Comparison of ENCODE assay signal across 31 cellular contexts in the genomic region with DNA sequence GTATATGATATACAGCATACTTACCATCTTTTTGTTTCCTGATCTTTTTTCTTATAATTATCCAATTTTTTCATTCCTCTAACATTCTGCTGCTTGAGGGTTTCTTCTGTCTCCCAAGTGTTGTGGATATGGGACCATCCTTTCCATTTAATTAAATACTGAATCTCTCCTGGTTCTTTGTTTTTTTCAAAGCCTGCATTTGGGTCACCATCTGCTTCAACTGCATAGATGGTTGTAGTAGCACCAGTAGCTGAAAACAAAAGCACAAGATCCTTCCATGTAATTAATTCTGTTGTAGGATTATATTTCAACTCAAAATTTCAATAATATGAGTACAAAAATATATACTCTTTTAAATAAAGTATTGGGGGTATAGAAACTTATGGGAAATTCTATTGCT.
"Had no signal": no experiment of that assay in that cellular context is flagged by ENCODE, and none has a peak within 500 bp of the region (broad histone marks: within the 10 kb centered on the region; RNA-seq: fewer than 3 reads in every experiment).

No MANE protein-coding gene starts in this region.

- H2AFZ ChIP-seq: hepatocyte had no signal

- H3K27ac Mint-ChIP-seq: activated CD4-positive, alpha-beta memory T cell treated with anti-CD3 and anti-CD28 coated beads for 36 hours; activated CD4-positive, alpha-beta T cell treated with anti-CD3 and anti-CD28 coated beads for 36 hours; activated CD4-positive, alpha-beta T cell treated with anti-CD3 and anti-CD28 coated beads, Interleukin-2, amount 10 ng/mL, durations not matched to agents 24 days and 14 days; activated naive CD4-positive, alpha-beta T cell treated with anti-CD3 and anti-CD28 coated beads for 36 hours; activated naive CD4-positive, alpha-beta T cell treated with anti-CD3 and anti-CD28 coated beads, Interleukin-2, amount 50 U/mL, for 24 hours; activated naive CD8-positive, alpha-beta T cell treated with anti-CD3 and anti-CD28 coated beads for 36 hours; activated naive CD8-positive, alpha-beta T cell treated with anti-CD3 and anti-CD28 coated beads, Interleukin-2, amount 50 U/mL, for 24 hours; activated T-helper 1 cell treated with anti-CD3 and anti-CD28 coated beads, Interleukin-12 subunit alpha, Interleukin-12 subunit beta, Interleukin-2, Interleukin-4 antibody, amounts not matched to agents 30 ng/mL and 10 ng/mL and 1 ng/mL, durations not matched to agents 14 hours and 24 hours and 36 hours; activated T-helper 2 cell treated with anti-CD3 and anti-CD28 coated beads, Interferon-gamma antibody, Interleukin-2, Interleukin-4, amounts not matched to agents 10 μg/mL and 5 μg/mL and 100 μg/mL, durations not matched to agents 14 hours and 24 hours and 36 hours; effector memory CD8-positive, alpha-beta T cell had no signal

- H3K4me3 ChIP-seq: adrenal gland, body of pancreas, colonic mucosa, esophagus muscularis mucosa, gastrocnemius medialis, heart left ventricle, hepatocyte had no signal

- H3K27me3 Mint-ChIP-seq: activated CD4-positive, alpha-beta memory T cell treated with anti-CD3 and anti-CD28 coated beads for 36 hours; activated CD4-positive, alpha-beta T cell treated with anti-CD3 and anti-CD28 coated beads for 36 hours; activated CD4-positive, alpha-beta T cell treated with anti-CD3 and anti-CD28 coated beads, Interleukin-2, amount 10 ng/mL, durations not matched to agents 24 days and 14 days; activated naive CD4-positive, alpha-beta T cell treated with anti-CD3 and anti-CD28 coated beads, Interleukin-2, amount 50 U/mL, for 24 hours; activated naive CD8-positive, alpha-beta T cell treated with anti-CD3 and anti-CD28 coated beads for 36 hours; activated naive CD8-positive, alpha-beta T cell treated with anti-CD3 and anti-CD28 coated beads, Interleukin-2, amount 50 U/mL, for 24 hours; effector memory CD8-positive, alpha-beta T cell had no signal

- H3K27ac ChIP-seq: adrenal gland, body of pancreas, colonic mucosa, esophagus muscularis mucosa, foreskin keratinocyte, gastrocnemius medialis, heart left ventricle, hepatocyte had no signal

- DNase-seq: activated CD4-positive, alpha-beta memory T cell treated with anti-CD3 and anti-CD28 coated beads for 36 hours; activated CD4-positive, alpha-beta T cell treated with anti-CD3 and anti-CD28 coated beads for 36 hours; activated CD4-positive, alpha-beta T cell treated with anti-CD3 and anti-CD28 coated beads, Interleukin-2, amount 10 ng/mL, durations not matched to agents 24 days and 14 days; activated CD4-positive, CD25-positive, alpha-beta regulatory T cell; activated CD4-positive, CD25-positive, alpha-beta regulatory T cell treated with anti-CD3 and anti-CD28 coated beads, Interleukin-2, amount 50 U/mL, for 72 hours; activated CD8-positive, alpha-beta memory T cell treated with anti-CD3 and anti-CD28 coated beads, Interleukin-2, amount 50 U/mL, for 4 hours; activated effector memory CD4-positive, alpha-beta T cell treated with anti-CD3 and anti-CD28 coated beads, Interleukin-2, amount 50 U/mL, for 16 hours; activated naive CD4-positive, alpha-beta T cell treated with anti-CD3 and anti-CD28 coated beads for 36 hours; activated naive CD8-positive, alpha-beta T cell treated with anti-CD3 and anti-CD28 coated beads for 36 hours; activated naive CD8-positive, alpha-beta T cell treated with anti-CD3 and anti-CD28 coated beads, Interleukin-2, amount 50 U/mL, for 24 hours; activated T-cell treated with anti-CD3 and anti-CD28 coated beads, Interleukin-2, amount 50 U/mL, for 1 hour; activated T-cell treated with anti-CD3 and anti-CD28 coated beads, Interleukin-2, amount 50 U/mL, for 48 hours; adrenal gland; amygdala; aorta; body of pancreas; colonic mucosa; dermis blood vessel endothelial cell; effector CD4-positive, alpha-beta T cell; effector memory CD8-positive, alpha-beta T cell; erythroblast; foreskin keratinocyte; gastrocnemius medialis; glutamatergic neuron; heart left ventricle; T-helper 2 cell had no signal

- ATAC-seq: activated CD4-positive, alpha-beta T cell treated with anti-CD3 and anti-CD28 coated beads for 36 hours; activated naive CD8-positive, alpha-beta T cell treated with anti-CD3 and anti-CD28 coated beads, Interleukin-2, amount 50 U/mL, for 24 hours; body of pancreas; effector memory CD8-positive, alpha-beta T cell; foreskin keratinocyte; gastrocnemius medialis; heart left ventricle had no signal

- H3K9me3 ChIP-seq: adrenal gland, body of pancreas, colonic mucosa, esophagus muscularis mucosa, gastrocnemius medialis, heart left ventricle had no signal

- H3K27me3 ChIP-seq: adrenal gland, body of pancreas, colonic mucosa, esophagus muscularis mucosa, foreskin keratinocyte, gastrocnemius medialis, heart left ventricle, hepatocyte had no signal

- H3K4me3 Mint-ChIP-seq: activated CD4-positive, alpha-beta memory T cell treated with anti-CD3 and anti-CD28 coated beads for 36 hours; activated CD4-positive, alpha-beta T cell treated with anti-CD3 and anti-CD28 coated beads for 36 hours; activated CD4-positive, alpha-beta T cell treated with anti-CD3 and anti-CD28 coated beads, Interleukin-2, amount 10 ng/mL, durations not matched to agents 24 days and 14 days; activated naive CD4-positive, alpha-beta T cell treated with anti-CD3 and anti-CD28 coated beads for 36 hours; activated naive CD4-positive, alpha-beta T cell treated with anti-CD3 and anti-CD28 coated beads, Interleukin-2, amount 50 U/mL, for 24 hours; activated naive CD8-positive, alpha-beta T cell treated with anti-CD3 and anti-CD28 coated beads for 36 hours; activated naive CD8-positive, alpha-beta T cell treated with anti-CD3 and anti-CD28 coated beads, Interleukin-2, amount 50 U/mL, for 24 hours; activated T-helper 1 cell treated with anti-CD3 and anti-CD28 coated beads, Interleukin-12 subunit alpha, Interleukin-12 subunit beta, Interleukin-2, Interleukin-4 antibody, amounts not matched to agents 30 ng/mL and 10 ng/mL and 1 ng/mL, durations not matched to agents 14 hours and 24 hours and 36 hours; effector memory CD8-positive, alpha-beta T cell had no signal

- H3K4me2 ChIP-seq: hepatocyte had no signal

- H3K9me3 Mint-ChIP-seq: activated CD4-positive, alpha-beta memory T cell treated with anti-CD3 and anti-CD28 coated beads for 36 hours; activated CD4-positive, alpha-beta T cell treated with anti-CD3 and anti-CD28 coated beads, Interleukin-2, amount 10 ng/mL, durations not matched to agents 24 days and 14 days; activated naive CD4-positive, alpha-beta T cell treated with anti-CD3 and anti-CD28 coated beads for 36 hours; activated naive CD4-positive, alpha-beta T cell treated with anti-CD3 and anti-CD28 coated beads, Interleukin-2, amount 50 U/mL, for 24 hours; activated naive CD8-positive, alpha-beta T cell treated with anti-CD3 and anti-CD28 coated beads for 36 hours; activated naive CD8-positive, alpha-beta T cell treated with anti-CD3 and anti-CD28 coated beads, Interleukin-2, amount 50 U/mL, for 24 hours; activated T-helper 1 cell treated with anti-CD3 and anti-CD28 coated beads, Interleukin-12 subunit alpha, Interleukin-12 subunit beta, Interleukin-2, Interleukin-4 antibody, amounts not matched to agents 30 ng/mL and 10 ng/mL and 1 ng/mL, durations not matched to agents 14 hours and 24 hours and 36 hours; activated T-helper 2 cell treated with anti-CD3 and anti-CD28 coated beads, Interferon-gamma antibody, Interleukin-2, Interleukin-4, amounts not matched to agents 10 μg/mL and 5 μg/mL and 100 μg/mL, durations not matched to agents 14 hours and 24 hours and 36 hours; effector memory CD8-positive, alpha-beta T cell had no signal

- H3K4me1 ChIP-seq: body of pancreas, colonic mucosa, esophagus muscularis mucosa, gastrocnemius medialis, heart left ventricle had no signal
